ENCODE assay signal across 1 cellular context in the genomic region with DNA sequence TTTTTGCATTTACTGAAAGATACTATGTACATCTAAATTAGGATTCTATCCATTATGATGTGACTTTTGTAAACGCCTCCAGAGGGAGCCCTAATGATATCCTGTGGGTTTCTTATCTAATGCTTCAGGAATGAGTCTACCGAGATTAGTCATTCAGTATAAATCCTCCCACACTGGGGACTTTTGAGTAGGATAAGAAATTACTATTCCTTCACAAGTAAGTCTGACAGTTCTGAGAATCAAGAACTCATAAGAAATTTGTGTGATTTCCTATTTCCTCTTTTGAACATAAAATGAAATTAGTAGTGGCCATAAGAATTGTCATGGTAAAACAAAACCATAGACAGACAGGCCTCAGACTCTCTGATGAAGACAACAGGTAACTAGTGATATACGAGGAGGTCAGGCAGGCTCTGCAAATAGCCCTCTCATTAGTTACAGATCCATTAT.
A peak's percentile ranks its signal among the peaks of the same experiment; 100 is the strongest.
TF ChIP-seq lines count a peak whose summit lies in the region.

No MANE protein-coding gene starts in this region.

TF ChIP-seq in SK-N-SH, 30 proteins besides CTCF, POLR2A, EP300 and RAD21 (continued from another document):
- TF ChIP-seq, protein P1, sequence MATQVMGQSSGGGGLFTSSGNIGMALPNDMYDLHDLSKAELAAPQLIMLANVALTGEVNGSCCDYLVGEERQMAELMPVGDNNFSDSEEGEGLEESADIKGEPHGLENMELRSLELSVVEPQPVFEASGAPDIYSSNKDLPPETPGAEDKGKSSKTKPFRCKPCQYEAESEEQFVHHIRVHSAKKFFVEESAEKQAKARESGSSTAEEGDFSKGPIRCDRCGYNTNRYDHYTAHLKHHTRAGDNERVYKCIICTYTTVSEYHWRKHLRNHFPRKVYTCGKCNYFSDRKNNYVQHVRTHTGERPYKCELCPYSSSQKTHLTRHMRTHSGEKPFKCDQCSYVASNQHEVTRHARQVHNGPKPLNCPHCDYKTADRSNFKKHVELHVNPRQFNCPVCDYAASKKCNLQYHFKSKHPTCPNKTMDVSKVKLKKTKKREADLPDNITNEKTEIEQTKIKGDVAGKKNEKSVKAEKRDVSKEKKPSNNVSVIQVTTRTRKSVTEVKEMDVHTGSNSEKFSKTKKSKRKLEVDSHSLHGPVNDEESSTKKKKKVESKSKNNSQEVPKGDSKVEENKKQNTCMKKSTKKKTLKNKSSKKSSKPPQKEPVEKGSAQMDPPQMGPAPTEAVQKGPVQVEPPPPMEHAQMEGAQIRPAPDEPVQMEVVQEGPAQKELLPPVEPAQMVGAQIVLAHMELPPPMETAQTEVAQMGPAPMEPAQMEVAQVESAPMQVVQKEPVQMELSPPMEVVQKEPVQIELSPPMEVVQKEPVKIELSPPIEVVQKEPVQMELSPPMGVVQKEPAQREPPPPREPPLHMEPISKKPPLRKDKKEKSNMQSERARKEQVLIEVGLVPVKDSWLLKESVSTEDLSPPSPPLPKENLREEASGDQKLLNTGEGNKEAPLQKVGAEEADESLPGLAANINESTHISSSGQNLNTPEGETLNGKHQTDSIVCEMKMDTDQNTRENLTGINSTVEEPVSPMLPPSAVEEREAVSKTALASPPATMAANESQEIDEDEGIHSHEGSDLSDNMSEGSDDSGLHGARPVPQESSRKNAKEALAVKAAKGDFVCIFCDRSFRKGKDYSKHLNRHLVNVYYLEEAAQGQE (IDR thresholded peaks at IDR 0.05; ENCODE audit: low read depth, low read length): no peak
- TF ChIP-seq SMC3 (IDR thresholded peaks at IDR 0.05; ENCODE audit: low read depth, low read length) (peak; percentile 50), EZH2phosphoT487 (IDR thresholded peaks at IDR 0.05; ENCODE audit: borderline replicate concordance, low read depth) (no peak), NRF1 (IDR thresholded peaks at IDR 0.05; ENCODE audit: low read depth, low read length) (no peak), JUND (IDR thresholded peaks at IDR 0.05) (peak; percentile 69), GATA2 (CRISPR knock-in tag; IDR thresholded peaks at IDR 0.05) (no peak), CHD2 (IDR thresholded peaks at IDR 0.05; ENCODE audit: low read length, partially characterized antibody) (no peak), FOSL2 (IDR thresholded peaks at IDR 0.05; ENCODE audit: borderline replicate concordance, low read depth) (peak; percentile 83)
- TF ChIP-seq, protein P2, sequence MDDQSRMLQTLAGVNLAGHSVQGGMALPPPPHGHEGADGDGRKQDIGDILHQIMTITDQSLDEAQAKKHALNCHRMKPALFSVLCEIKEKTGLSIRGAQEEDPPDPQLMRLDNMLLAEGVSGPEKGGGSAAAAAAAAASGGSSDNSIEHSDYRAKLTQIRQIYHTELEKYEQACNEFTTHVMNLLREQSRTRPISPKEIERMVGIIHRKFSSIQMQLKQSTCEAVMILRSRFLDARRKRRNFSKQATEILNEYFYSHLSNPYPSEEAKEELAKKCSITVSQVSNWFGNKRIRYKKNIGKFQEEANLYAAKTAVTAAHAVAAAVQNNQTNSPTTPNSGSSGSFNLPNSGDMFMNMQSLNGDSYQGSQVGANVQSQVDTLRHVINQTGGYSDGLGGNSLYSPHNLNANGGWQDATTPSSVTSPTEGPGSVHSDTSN (IDR thresholded peaks at IDR 0.05): peak; percentile 20; the same call in 1 of the 2 replicates
TF ChIP-seq in SK-N-SH: peak in this region for 5.
